In the genomic region with DNA sequence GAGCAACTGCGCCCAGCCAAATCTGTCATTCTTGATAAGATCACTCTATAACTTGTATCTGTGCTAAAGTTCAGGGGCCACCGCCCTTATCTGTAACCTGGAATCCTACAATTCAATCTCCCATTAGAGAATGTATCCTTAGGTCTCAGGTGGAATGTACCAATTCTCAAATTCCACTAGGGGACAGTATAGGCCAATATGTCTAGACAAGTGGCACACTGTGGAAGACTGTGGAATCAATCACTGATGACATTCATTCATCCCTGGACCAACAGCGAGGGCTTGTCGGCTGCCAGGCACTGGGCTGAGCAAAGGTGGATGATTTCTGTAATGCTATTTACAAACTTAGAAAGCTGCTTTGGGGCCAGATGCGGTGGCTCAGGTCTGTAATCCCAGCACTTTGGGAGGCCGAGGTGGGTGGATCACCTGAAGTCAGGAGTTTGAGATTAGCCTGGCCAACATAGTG, we compare ENCODE assay signal across 8 cellular contexts. TPM values are rescaled to one million over a fixed set of nuclear protein-coding genes. Genes with fewer than 3 reads are reported as not detected.
DNase-seq lines count a peak whose midpoint lies in the region; ATAC-seq, FAIRE-seq and TF ChIP-seq lines count a peak whose summit lies in the region.

No MANE protein-coding gene starts in this region.

- H3K9me3 ChIP-seq in GM12878 (replicated peaks; ENCODE audit: control insufficient read depth, insufficient read depth, low read length) (no peaks in the 10 kb centered on the region), right lobe of liver (no peaks in the 10 kb centered on the region)

- RAD21 ChIA-PET in GM12878 (lab: Charles Lee; ENCODE audit: unreplicated experiment): no interaction called here

- no peak overlapping the region for H3K9ac ChIP-seq in GM12878 (ENCODE audit: control insufficient read depth, insufficient read depth, low read length)

- H3K4me3 ChIP-seq in GM12878 (no peak overlapping the region), right lobe of liver (no peak overlapping the region)

- H3K27ac ChIP-seq in GM12878 (ENCODE audit: control insufficient read depth, insufficient read depth) (no peak overlapping the region), right lobe of liver (no peak overlapping the region), substantia nigra (ENCODE audit: low read depth, low read length, poor library complexity, severe bottlenecking) (no peak overlapping the region)

- TF ChIP-seq POLR2A in GM12878 (IDR thresholded peaks at IDR 0.05; ENCODE audit: low read depth, low read length): no peak
- TF ChIP-seq POLR2A in right lobe of liver (IDR thresholded peaks at IDR 0.05): no peak

- SMC1A ChIA-PET in GM12878 (lab: Charles Lee; ENCODE audit: uncharacterized antibody, unreplicated experiment): no interaction called here

- no TSS peak for BruUV-seq in GM12878 (replicated peaks; lab: Mats Ljungman, UMichigan)

- CTCF ChIA-PET in GM12878 (lab: Yijun Ruan, JAX): interaction anchor here (1.2 kb wide), 1 partner anchor 17 kb away, joined by 3 read pairs; no protein-coding TSS in a partner anchor

- DNase-seq in AG20443 (ENCODE audit: low spot score) (peak; percentile 56), NCI-H146 (lab: John Stamatoyannopoulos, UW) (peak; percentile 44), GM12878 (ENCODE audit: low read depth, low spot score) (no peak), right lobe of liver (peak; percentile 39 to 72 (median 69)), substantia nigra (lab: John Stamatoyannopoulos, UW) (no peak), hypothalamus (lab: John Stamatoyannopoulos, UW) (no peak)

- in situ Hi-C loops in GM12878 (cut with MboI): no loop called here

- H3K79me2 ChIP-seq in GM12878 (ENCODE audit: control insufficient read depth, insufficient read depth, low read length): no peaks in the 10 kb centered on the region

- 48% methylated on average over 6 of the region's 6 CpGs for WGBS in GM12878 (ENCODE audit: insufficient coverage, insufficient replicate concordance, low lambda C conversion rate, missing lambda C conversion rate)
- 25% methylated on average over 6 of the region's 6 CpGs for WGBS in right lobe of liver (ENCODE audit: insufficient coverage, low coverage, low lambda C conversion rate, missing lambda C conversion rate)

- H4K20me1 ChIP-seq in GM12878 (ENCODE audit: control insufficient read depth, insufficient read depth): no peaks in the 10 kb centered on the region

- peak; percentile 56 for FAIRE-seq in GM12878 (lab: Jason Lieb, UNC)

- H3K4me2 ChIP-seq in GM12878 (ENCODE audit: control insufficient read depth, insufficient read depth): no peak overlapping the region

- ATAC-seq in GM12878: peak; percentile 93
- ATAC-seq in right lobe of liver: peak; percentile 89 to 97 (median 96)
- no peak for ATAC-seq in HG03378 (IDR thresholded peaks at IDR 0.05; ENCODE audit: unreplicated experiment)

- H3K36me3 ChIP-seq in GM12878 (ENCODE audit: control insufficient read depth in 2 of 2, insufficient read depth in 2 of 2, low read length in 1 of 2): no peaks in the 10 kb centered on the region
- no peaks in the 10 kb centered on the region for H3K36me3 ChIP-seq in right lobe of liver

- intact Hi-C loops in GM12878 (cut with micrococcal nuclease; ENCODE audit: unreplicated experiment): loop anchor here (5.0 to 10.0 kb wide), 2 partner anchors 319 to 652 kb away; no protein-coding TSS in a partner anchor
- intact Hi-C loops in right lobe of liver (cut with DNase I): no loop called here

- peak; percentile 76 for TF ChIP-seq RAD21 in GM12878 (IDR thresholded peaks at IDR 0.05; ENCODE audit: insufficient read depth, low read depth, low read length)

- no peak overlapping the region for H2AFZ ChIP-seq in GM12878 (ENCODE audit: control insufficient read depth, low read depth, low read length)

- H3K4me1 ChIP-seq in GM12878 (ENCODE audit: control insufficient read depth, insufficient read depth, low read length) (no peaks in the 10 kb centered on the region), right lobe of liver (no peaks in the 10 kb centered on the region)

- POLR2A ChIA-PET in GM12878 (lab: Charles Lee): no interaction called here

- H3K27me3 ChIP-seq in GM12878 (replicated peaks in 1 of 2; ENCODE audit: control insufficient read depth in 2 of 2, insufficient read depth in 2 of 2, low read length in 1 of 2) (no peaks in the 10 kb centered on the region), right lobe of liver (no peaks in the 10 kb centered on the region)

- peak; percentile 90 for TF ChIP-seq CTCF in GM12872 (IDR thresholded peaks at IDR 0.05; ENCODE audit: insufficient read depth, low read depth, low read length)
- TF ChIP-seq CTCF in GM12878 (IDR thresholded peaks at IDR 0.05 in 2 of 3, conservative IDR thresholded peaks at IDR 0.05 in 1 of 3; ENCODE audit: control insufficient read depth in 2 of 3, extremely low read depth in 1 of 3, insufficient read depth in 1 of 3, low read depth in 3 of 3, low read length in 3 of 3): peak; percentile 72 to 84 (median 82)
- TF ChIP-seq CTCF in right lobe of liver (IDR thresholded peaks at IDR 0.05): peak; percentile 75 to 94 (median 84)

- TF ChIP-seq EP300 in GM12878 (IDR thresholded peaks at IDR 0.05; ENCODE audit: borderline replicate concordance in 1 of 2, control insufficient read depth in 1 of 2, low read depth in 2 of 2, low read length in 2 of 2): no peak

TF ChIP-seq in GM12878, 131 proteins besides CTCF, POLR2A, EP300 and RAD21 (continues in another document):
- TF ChIP-seq, protein P1, sequence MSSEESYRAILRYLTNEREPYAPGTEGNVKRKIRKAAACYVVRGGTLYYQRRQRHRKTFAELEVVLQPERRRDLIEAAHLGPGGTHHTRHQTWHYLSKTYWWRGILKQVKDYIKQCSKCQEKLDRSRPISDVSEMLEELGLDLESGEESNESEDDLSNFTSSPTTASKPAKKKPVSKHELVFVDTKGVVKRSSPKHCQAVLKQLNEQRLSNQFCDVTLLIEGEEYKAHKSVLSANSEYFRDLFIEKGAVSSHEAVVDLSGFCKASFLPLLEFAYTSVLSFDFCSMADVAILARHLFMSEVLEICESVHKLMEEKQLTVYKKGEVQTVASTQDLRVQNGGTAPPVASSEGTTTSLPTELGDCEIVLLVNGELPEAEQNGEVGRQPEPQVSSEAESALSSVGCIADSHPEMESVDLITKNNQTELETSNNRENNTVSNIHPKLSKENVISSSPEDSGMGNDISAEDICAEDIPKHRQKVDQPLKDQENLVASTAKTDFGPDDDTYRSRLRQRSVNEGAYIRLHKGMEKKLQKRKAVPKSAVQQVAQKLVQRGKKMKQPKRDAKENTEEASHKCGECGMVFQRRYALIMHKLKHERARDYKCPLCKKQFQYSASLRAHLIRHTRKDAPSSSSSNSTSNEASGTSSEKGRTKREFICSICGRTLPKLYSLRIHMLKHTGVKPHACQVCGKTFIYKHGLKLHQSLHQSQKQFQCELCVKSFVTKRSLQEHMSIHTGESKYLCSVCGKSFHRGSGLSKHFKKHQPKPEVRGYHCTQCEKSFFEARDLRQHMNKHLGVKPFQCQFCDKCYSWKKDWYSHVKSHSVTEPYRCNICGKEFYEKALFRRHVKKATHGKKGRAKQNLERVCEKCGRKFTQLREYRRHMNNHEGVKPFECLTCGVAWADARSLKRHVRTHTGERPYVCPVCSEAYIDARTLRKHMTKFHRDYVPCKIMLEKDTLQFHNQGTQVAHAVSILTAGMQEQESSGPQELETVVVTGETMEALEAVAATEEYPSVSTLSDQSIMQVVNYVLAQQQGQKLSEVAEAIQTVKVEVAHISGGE (CRISPR knock-in tag; IDR thresholded peaks at IDR 0.05): no peak
- TF ChIP-seq SMC3 (IDR thresholded peaks at IDR 0.05; ENCODE audit: borderline replicate concordance, low read length) (peak; percentile 47), ZNF24 (IDR thresholded peaks at IDR 0.05) (peak; percentile 47; the same call in 1 of the 2 replicates)

RNA-seq across cellular contexts. Expression of a gene that starts 28.7 kb away (rescaled TPM):
- 0.44 and 0.64 TPM in 2 replicates for total RNA-seq in GM12878 (2013; cell fraction: nucleolus; rRNA removed)
- total RNA-seq in GM12878 (2014; rRNA removed) (3.0 and 3.7 TPM in 2 replicates), GM12878 (2014; rRNA removed; fragmentation: Illumina TruSeq; extraction: Trizol) (4.0 TPM in 2 replicates), GM12878 (2021) (3.8 and 4.3 TPM in 2 replicates), right lobe of liver (10 to 100 TPM; 26.8 to 49.0 (median 38.2) TPM)
- polyA plus RNA-seq in GM12878 (2011; ENCODE audit: low read depth): 1.1 TPM
- polyA plus RNA-seq in GM12878 (2011; rRNA removed) (0.71 and 0.84 TPM in 2 replicates), GM12878 (2014; fragmentation: Illumina TruSeq; extraction: Trizol) (5.1 and 5.2 TPM in 2 replicates), GM12878 (2014; fragmentation: Nextera tagmentation; extraction: Ambion mirVana) (1 to 10 TPM; 1.4 to 1.6 TPM), GM12878 (2014; rRNA removed) (2.5 and 2.8 TPM in 2 replicates), GM12878 (2016; fragmentation: Nextera tagmentation; extraction: Ambion mirVana) (1 to 10 TPM; 1.8 to 2.4 TPM)
- polyA plus RNA-seq in GM12878 (2011; cell fraction: cytosol; rRNA removed): 0.43 and 0.52 TPM in 2 replicates
- 0.13 and 0.32 TPM in 2 replicates for polyA plus RNA-seq in GM12878 (2011; cell fraction: nucleus; rRNA removed)
- 1.7 and 2.3 TPM in 2 replicates for polyA plus RNA-seq in GM12878 (2012)
- polyA minus RNA-seq in GM12878 (2011; rRNA and poly(A)+ RNA removed): 0.66 and 0.72 TPM in 2 replicates
- 0.27 and 0.62 TPM in 2 replicates for polyA minus RNA-seq in GM12878 (2011; cell fraction: cytosol; rRNA and poly(A)+ RNA removed)
- polyA minus RNA-seq in GM12878 (2011; cell fraction: nucleus; rRNA and poly(A)+ RNA removed): 0.12 and 0.57 TPM in 2 replicates

RNA-seq across cellular contexts. Expression of a gene that starts 50.2 kb away (rescaled TPM):
- 49.0 and 55.4 TPM in 2 replicates for total RNA-seq in GM12878 (2013; cell fraction: nucleolus; rRNA removed)
- 20.8 and 24.0 TPM in 2 replicates for total RNA-seq in GM12878 (2014; rRNA removed)
- total RNA-seq in GM12878 (2014; rRNA removed; fragmentation: Illumina TruSeq; extraction: Trizol): 23.8 and 28.0 TPM in 2 replicates
- 55.0 and 56.9 TPM in 2 replicates for total RNA-seq in GM12878 (2021)
- polyA plus RNA-seq in GM12878 (2011; ENCODE audit: low read depth): 8.7 TPM
- polyA plus RNA-seq in GM12878 (2011; rRNA removed): 52.4 and 62.0 TPM in 2 replicates
- polyA plus RNA-seq in GM12878 (2011; cell fraction: cytosol; rRNA removed): 34.4 and 35.7 TPM in 2 replicates
- 22.6 and 28.6 TPM in 2 replicates for polyA plus RNA-seq in GM12878 (2011; cell fraction: nucleus; rRNA removed)
- polyA plus RNA-seq in GM12878 (2012): 17.5 and 17.6 TPM in 2 replicates
- polyA plus RNA-seq in GM12878 (2014; fragmentation: Illumina TruSeq; extraction: Trizol): 38.7 and 45.2 TPM in 2 replicates
- polyA plus RNA-seq in GM12878 (2014; fragmentation: Nextera tagmentation; extraction: Ambion mirVana): 1 to 10 TPM; 2.9 to 3.0 TPM
- polyA plus RNA-seq in GM12878 (2014; rRNA removed): 41.4 and 43.7 TPM in 2 replicates
- 10 to 100 TPM; 39.4 to 42.1 TPM for polyA plus RNA-seq in GM12878 (2016; fragmentation: Nextera tagmentation; extraction: Ambion mirVana)
- 43.9 and 62.9 TPM in 2 replicates for polyA minus RNA-seq in GM12878 (2011; rRNA and poly(A)+ RNA removed)
- 13.4 and 18.0 TPM in 2 replicates for polyA minus RNA-seq in GM12878 (2011; cell fraction: cytosol; rRNA and poly(A)+ RNA removed)
- 18.5 and 34.7 TPM in 2 replicates for polyA minus RNA-seq in GM12878 (2011; cell fraction: nucleus; rRNA and poly(A)+ RNA removed)
- total RNA-seq in right lobe of liver: 10 to 100 TPM; 26.5 to 42.5 (median 35.6) TPM

Comparison
In these comparisons a context has a peak if more than half of its experiments do, and no peak if none do; other contexts are left out.
1. DNase-seq: peak in AG20443 (single experiment), NCI-H146 (single experiment) and right lobe of liver (3 of 3); none in GM12878 (single experiment), substantia nigra (0 of 49) and hypothalamus (0 of 51).
2. RNA of a gene that starts 28.7 kb away (total RNA-seq): 26.8 to 49.0 TPM in right lobe of liver; 0.44 to 4.3 TPM in GM12878; every median in the first group is over 4 times any median in the second.
3. Peak in every context shown above with its lines, with median percentiles within 50 percentile points of each other: CTCF ChIP-seq.